In genomic region chr17:41648411-41649195, GRCh38 we compare ENCODE assay signal across 8 cellular contexts. TPM values are rescaled to one million over a fixed set of nuclear protein-coding genes. Genes with fewer than 3 reads are reported as not detected.
DNase-seq lines count a peak whose midpoint lies in the region; ATAC-seq, FAIRE-seq and TF ChIP-seq lines count a peak whose summit lies in the region.

No MANE protein-coding gene starts in this region.

- H3K4me2 ChIP-seq in endothelial cell of umbilical vein (ENCODE audit: insufficient read depth, low read length) = peak overlapping the region; percentile 66

- DNase-seq in G401 (ENCODE audit: low spot score) (peak; percentile 81), HUDEP-2 (lab: John Stamatoyannopoulos, UW; ENCODE audit: unreplicated experiment in 76 of 76) (peak in 67 of 76 experiments; percentile 20 to 84 (median 63)), NOMO-1 treated with dmso at 0.1 percent for 144 hours (lab: John Stamatoyannopoulos, UW; ENCODE audit: unreplicated experiment) (peak; percentile 19), endothelial cell of umbilical vein (ENCODE audit: low read depth, low spot score) (peak; percentile 78), mesothelial cell of epicardium (ENCODE audit: low spot score in 2 of 2, unreplicated experiment in 2 of 2) (peak; percentile 86 to 96)
- peak; percentile 88 for DNase-seq in activated CD8-positive, alpha-beta memory T cell treated with anti-CD3 and anti-CD28 coated beads, Interleukin-2, amount 50 U/mL, for 4 hours
- peak; percentile 76 for DNase-seq in stimulated activated CD8-positive, alpha-beta memory T cell treated with anti-CD3 and anti-CD28 coated beads, Interleukin-15, amount 100 ng/mL, for 24 hours (ENCODE audit: low read depth)

- peak; percentile 87 for FAIRE-seq in endothelial cell of umbilical vein (lab: Jason Lieb, UNC)

- H3K36me3 Mint-ChIP-seq in mesothelial cell of epicardium = no peaks in the 10 kb centered on the region

- H3K4me1 ChIP-seq in endothelial cell of umbilical vein (ENCODE audit: control insufficient read depth, extremely low read depth, insufficient read depth, low read length) = peaks cover 7% of the 10 kb centered on the region

- in situ Hi-C loops in G401 (cut with HindIII; ENCODE audit: low sequenced_read_pairs) = no loop called here

- no peak overlapping the region for H3K9ac ChIP-seq in endothelial cell of umbilical vein (replicated peaks; ENCODE audit: extremely low read depth, insufficient read depth, low read length)

- no peak for TF ChIP-seq POLR2A in endothelial cell of umbilical vein (IDR thresholded peaks at IDR 0.05; ENCODE audit: low read depth, low read length)

- TF ChIP-seq CTCF in endothelial cell of umbilical vein (IDR thresholded peaks at IDR 0.05; ENCODE audit: extremely low read depth in 1 of 2, insufficient read depth in 1 of 2, low read depth in 1 of 2, low read length in 2 of 2) = peak; percentile 96 to 98
- TF ChIP-seq CTCF in mesothelial cell of epicardium (IDR thresholded peaks at IDR 0.05; ENCODE audit: unreplicated experiment) = peak; percentile 79

- no peaks in the 10 kb centered on the region for H3K9me1 ChIP-seq in endothelial cell of umbilical vein (replicated peaks; ENCODE audit: control insufficient read depth, extremely low read depth, insufficient read depth, low read length)

- H3K4me3 Mint-ChIP-seq in mesothelial cell of epicardium = peak overlapping the region; percentile 61

- CTCF ChIA-PET in endothelial cell of umbilical vein (lab: Charles Lee) = interaction anchor here (0.6 to 9.0 kb wide), 64 partner anchors 9 to 1851 kb away, joined by 3 to 319 read pairs (median 5); partner anchors contain the start of genes KRT17, KRT19, KRT33B and KRT36

- H3K27ac Mint-ChIP-seq in mesothelial cell of epicardium = peak overlapping the region; percentile 89

- no peaks in the 10 kb centered on the region for H3K9me3 ChIP-seq in endothelial cell of umbilical vein (replicated peaks; ENCODE audit: control insufficient read depth, insufficient read depth, low read length)

- H3K4me3 ChIP-seq in endothelial cell of umbilical vein (replicated peaks in 1 of 3; ENCODE audit: insufficient read depth in 1 of 3, low read depth in 1 of 3, low read length in 3 of 3) = peak overlapping the region in 1 of 3 experiments; percentile 25

- no peaks in the 10 kb centered on the region for H3K27me3 Mint-ChIP-seq in mesothelial cell of epicardium (ENCODE audit: low read depth)

- H3K27ac ChIP-seq in endothelial cell of umbilical vein (ENCODE audit: insufficient read depth, low read depth, low read length) = no peak overlapping the region

- no peaks in the 10 kb centered on the region for H3K79me2 ChIP-seq in endothelial cell of umbilical vein (ENCODE audit: control insufficient read depth, insufficient read depth, low read length)

- peak overlapping the region; percentile 88 for H2AFZ ChIP-seq in endothelial cell of umbilical vein (ENCODE audit: low read depth, low read length)

- H3K4me1 Mint-ChIP-seq in mesothelial cell of epicardium = peaks cover 36% of the 10 kb centered on the region

- BruUV-seq in endothelial cell of umbilical vein (replicated peaks; lab: Mats Ljungman, UMichigan) = no TSS peak

- no peaks in the 10 kb centered on the region for H3K9me3 Mint-ChIP-seq in mesothelial cell of epicardium

- dilution Hi-C loops in endothelial cell of umbilical vein (cut with MboI; ENCODE audit: extremely low pct_ligation_motif_present, low sequenced_read_pairs) = no loop called here

- POLR2A ChIA-PET in endothelial cell of umbilical vein (lab: Charles Lee) = interaction anchor here (1.1 kb wide), 1 partner anchor 40 kb away, joined by 4 read pairs; the partner anchor contains the start of gene EIF1

- no peaks in the 10 kb centered on the region for H3K27me3 ChIP-seq in endothelial cell of umbilical vein (ENCODE audit: control insufficient read depth in 2 of 2, insufficient read depth in 2 of 2, low read length in 2 of 2)

- intact Hi-C loops in endothelial cell of umbilical vein (cut with micrococcal nuclease) = loop anchor here (1.0 to 5.0 kb wide), 9 partner anchors 14 to 846 kb away; no protein-coding TSS in a partner anchor

- H4K20me1 ChIP-seq in endothelial cell of umbilical vein (replicated peaks; ENCODE audit: control insufficient read depth, extremely low read depth, insufficient read depth, low read length) = no peaks in the 10 kb centered on the region

- ATAC-seq in HG03457 (IDR thresholded peaks at IDR 0.05; ENCODE audit: unreplicated experiment) = no peak

- H3K36me3 ChIP-seq in endothelial cell of umbilical vein (ENCODE audit: control insufficient read depth in 2 of 2, extremely low read depth in 1 of 2, insufficient read depth in 2 of 2, low read length in 2 of 2) = no peaks in the 10 kb centered on the region

TF ChIP-seq in endothelial cell of umbilical vein, 7 proteins besides CTCF, POLR2A, EP300 and RAD21:
- TF ChIP-seq JUN (IDR thresholded peaks at IDR 0.05; ENCODE audit: borderline replicate concordance, insufficient read depth, insufficient read length, low read depth) = no peak
- TF ChIP-seq GATA2 (IDR thresholded peaks at IDR 0.05; ENCODE audit: insufficient read depth, insufficient read length, low read depth, low read length) = no peak
- TF ChIP-seq MYC (IDR thresholded peaks at IDR 0.05; ENCODE audit: low read depth, low read length) = no peak
- TF ChIP-seq POLR2AphosphoS5 (IDR thresholded peaks at IDR 0.05; ENCODE audit: insufficient read depth, low read depth, low read length) = no peak
- TF ChIP-seq FOS (IDR thresholded peaks at IDR 0.05; ENCODE audit: borderline replicate concordance, insufficient read depth, low read length) = no peak
- no peak for TF ChIP-seq MAX (IDR thresholded peaks at IDR 0.05; ENCODE audit: insufficient read depth, insufficient read length)
- TF ChIP-seq EZH2 (IDR thresholded peaks at IDR 0.05; ENCODE audit: borderline replicate concordance, low read depth, low read length, severe bottlenecking) = no peak
TF ChIP-seq in endothelial cell of umbilical vein: peak in this region for 0.

RNA-seq across cellular contexts. Expression of gene KRT17, which starts 24.2 kb away (rescaled TPM):
- not detected in 2 replicates for total RNA-seq in G401 (2014; rRNA removed; shearing (Covaris generic))
- total RNA-seq in endothelial cell of umbilical vein (0.55 and 1.6 TPM in 2 replicates), mesothelial cell of epicardium (221 to 238 TPM (median 232 TPM) in 3 replicates)
- 0.83 and 0.96 TPM in 2 replicates for polyA plus RNA-seq in endothelial cell of umbilical vein
- 0.47 and 0.49 TPM in 2 replicates for polyA plus RNA-seq in endothelial cell of umbilical vein (2011; cell fraction: cytosol; rRNA removed)
- 1.8 TPM in 1 of 2 replicates, not detected in the other for polyA plus RNA-seq in endothelial cell of umbilical vein (2011; cell fraction: nucleus; rRNA removed)
- polyA plus RNA-seq in endothelial cell of umbilical vein (2012) = 0.25 and 0.26 TPM in 2 replicates
- polyA minus RNA-seq in endothelial cell of umbilical vein = not detected in 2 replicates
- 612 TPM for polyA minus RNA-seq in endothelial cell of umbilical vein (2011; cell fraction: cytosol; rRNA and poly(A)+ RNA removed)
- polyA minus RNA-seq in endothelial cell of umbilical vein (2011; cell fraction: nucleus; rRNA and poly(A)+ RNA removed) = 4.7 and 10.5 TPM in 2 replicates

RNA-seq across cellular contexts. Expression of gene KRT16, which starts 36.0 kb away (rescaled TPM):
- not detected in 2 replicates for total RNA-seq in G401 (2014; rRNA removed; shearing (Covaris generic))
- total RNA-seq in endothelial cell of umbilical vein (not detected in 2 replicates), mesothelial cell of epicardium (0.40 to 0.79 TPM (median 0.40 TPM) in 3 replicates)
- not detected in 2 replicates for polyA plus RNA-seq in endothelial cell of umbilical vein
- polyA plus RNA-seq in endothelial cell of umbilical vein (2011; cell fraction: cytosol; rRNA removed) = not detected in 2 replicates
- 0.34 TPM in 1 of 2 replicates, not detected in the other for polyA plus RNA-seq in endothelial cell of umbilical vein (2011; cell fraction: nucleus; rRNA removed)
- polyA plus RNA-seq in endothelial cell of umbilical vein (2012) = 0.16 TPM in 1 of 2 replicates, not detected in the other
- polyA minus RNA-seq in endothelial cell of umbilical vein = not detected in 2 replicates
- polyA minus RNA-seq in endothelial cell of umbilical vein (2011; cell fraction: cytosol; rRNA and poly(A)+ RNA removed) = 1.9 TPM
- not detected in 2 replicates for polyA minus RNA-seq in endothelial cell of umbilical vein (2011; cell fraction: nucleus; rRNA and poly(A)+ RNA removed)

RNA-seq across cellular contexts. Expression of gene EIF1, which starts 40.1 kb away (rescaled TPM):
- total RNA-seq in G401 (2014; rRNA removed; shearing (Covaris generic)) = 18.0 and 39.6 TPM in 2 replicates
- total RNA-seq in endothelial cell of umbilical vein (814 and 839 TPM in 2 replicates), mesothelial cell of epicardium (600 to 610 TPM (median 606 TPM) in 3 replicates)
- 145 and 168 TPM in 2 replicates for polyA plus RNA-seq in endothelial cell of umbilical vein
- polyA plus RNA-seq in endothelial cell of umbilical vein (2011; cell fraction: cytosol; rRNA removed) = 388 and 428 TPM in 2 replicates
- polyA plus RNA-seq in endothelial cell of umbilical vein (2011; cell fraction: nucleus; rRNA removed) = 419 and 463 TPM in 2 replicates
- 971 and 1,095 TPM in 2 replicates for polyA plus RNA-seq in endothelial cell of umbilical vein (2012)
- polyA minus RNA-seq in endothelial cell of umbilical vein = 103 and 130 TPM in 2 replicates
- polyA minus RNA-seq in endothelial cell of umbilical vein (2011; cell fraction: cytosol; rRNA and poly(A)+ RNA removed) = 133 TPM
- polyA minus RNA-seq in endothelial cell of umbilical vein (2011; cell fraction: nucleus; rRNA and poly(A)+ RNA removed) = 207 and 218 TPM in 2 replicates

Comparison
In these comparisons a context has a peak if more than half of its experiments do, and no peak if none do; other contexts are left out.
1. DNase-seq: peak in every context shown above with its lines; median percentile 91 in mesothelial cell of epicardium; 88 in activated CD8-positive, alpha-beta memory T cell treated with anti-CD3 and anti-CD28 coated beads, Interleukin-2, amount 50 U/mL, for 4 hours; 81 in G401; 78 in endothelial cell of umbilical vein; 76 in stimulated activated CD8-positive, alpha-beta memory T cell treated with anti-CD3 and anti-CD28 coated beads, Interleukin-15, amount 100 ng/mL, for 24 hours; 63 in HUDEP-2; 19 in NOMO-1 treated with dmso at 0.1 percent for 144 hours.
2. RNA of gene KRT17, which starts 24.2 kb away (total RNA-seq): 221 to 238 TPM in mesothelial cell of epicardium; 0.55 to 1.6 TPM in endothelial cell of umbilical vein and not detected in G401; every median in the first group is over 10 times any median in the second.
3. RNA of gene EIF1, which starts 40.1 kb away (total RNA-seq): 814 to 839 TPM in endothelial cell of umbilical vein and 600 to 610 TPM in mesothelial cell of epicardium; 18.0 to 39.6 TPM in G401; every median in the first group is over 10 times any median in the second.